1 cellular context compared by ENCODE assay signal in the genomic region with DNA sequence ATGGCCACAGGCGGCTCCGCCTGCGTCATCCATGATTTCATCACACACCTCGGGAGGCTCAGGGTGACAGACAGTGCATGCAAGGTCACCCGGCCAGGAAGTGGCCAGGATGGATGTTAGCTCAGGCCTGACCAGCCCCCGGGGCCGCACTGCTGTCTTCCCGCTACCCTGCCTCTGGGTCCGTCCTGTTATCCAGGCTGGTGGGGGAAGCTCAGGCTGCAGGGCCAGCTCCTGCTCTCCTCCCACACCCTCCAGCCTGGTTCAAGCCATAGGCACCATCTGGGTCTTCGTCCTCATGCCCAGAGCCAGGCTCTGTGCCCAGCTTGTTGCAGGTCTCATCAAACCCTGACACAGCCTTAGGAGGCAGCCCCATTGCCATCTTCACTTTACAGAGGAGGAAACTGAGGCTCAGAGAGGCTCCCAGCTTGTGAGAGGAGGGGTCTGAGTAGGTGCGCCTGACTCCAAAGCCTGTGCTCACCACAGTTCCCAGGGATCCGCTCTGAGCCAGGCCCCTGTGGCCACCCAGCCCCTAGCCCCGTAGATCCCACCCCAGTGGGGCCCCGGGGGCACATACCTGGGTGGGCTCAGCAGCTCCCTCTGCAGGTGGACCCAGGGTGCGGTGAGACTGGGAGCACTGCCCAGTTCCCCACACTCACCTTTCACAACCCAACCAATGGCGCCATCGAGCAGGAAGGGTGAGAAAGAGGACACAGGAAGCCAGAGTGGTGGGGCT.
TF ChIP-seq lines count a peak whose summit lies in the region.

No MANE protein-coding gene starts in this region.

TF ChIP-seq in K562, 482 proteins besides CTCF, POLR2A, EP300 and RAD21 (continued from another document and continues in another):
- TF ChIP-seq, protein P1, sequence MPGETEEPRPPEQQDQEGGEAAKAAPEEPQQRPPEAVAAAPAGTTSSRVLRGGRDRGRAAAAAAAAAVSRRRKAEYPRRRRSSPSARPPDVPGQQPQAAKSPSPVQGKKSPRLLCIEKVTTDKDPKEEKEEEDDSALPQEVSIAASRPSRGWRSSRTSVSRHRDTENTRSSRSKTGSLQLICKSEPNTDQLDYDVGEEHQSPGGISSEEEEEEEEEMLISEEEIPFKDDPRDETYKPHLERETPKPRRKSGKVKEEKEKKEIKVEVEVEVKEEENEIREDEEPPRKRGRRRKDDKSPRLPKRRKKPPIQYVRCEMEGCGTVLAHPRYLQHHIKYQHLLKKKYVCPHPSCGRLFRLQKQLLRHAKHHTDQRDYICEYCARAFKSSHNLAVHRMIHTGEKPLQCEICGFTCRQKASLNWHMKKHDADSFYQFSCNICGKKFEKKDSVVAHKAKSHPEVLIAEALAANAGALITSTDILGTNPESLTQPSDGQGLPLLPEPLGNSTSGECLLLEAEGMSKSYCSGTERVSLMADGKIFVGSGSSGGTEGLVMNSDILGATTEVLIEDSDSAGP (CRISPR knock-in tag; IDR thresholded peaks at IDR 0.05): no peak
- TF ChIP-seq ZNF274 (IDR thresholded peaks at IDR 0.05; ENCODE audit: borderline replicate concordance, low read depth, low read length): no peak
- no peak for TF ChIP-seq TCFL5 (CRISPR knock-in tag; conservative IDR thresholded peaks at IDR 0.05)
- TF ChIP-seq, protein P2, sequence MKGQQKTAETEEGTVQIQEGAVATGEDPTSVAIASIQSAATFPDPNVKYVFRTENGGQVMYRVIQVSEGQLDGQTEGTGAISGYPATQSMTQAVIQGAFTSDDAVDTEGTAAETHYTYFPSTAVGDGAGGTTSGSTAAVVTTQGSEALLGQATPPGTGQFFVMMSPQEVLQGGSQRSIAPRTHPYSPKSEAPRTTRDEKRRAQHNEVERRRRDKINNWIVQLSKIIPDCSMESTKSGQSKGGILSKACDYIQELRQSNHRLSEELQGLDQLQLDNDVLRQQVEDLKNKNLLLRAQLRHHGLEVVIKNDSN (CRISPR knock-in tag; IDR thresholded peaks at IDR 0.05): no peak
- TF ChIP-seq, protein P3, sequence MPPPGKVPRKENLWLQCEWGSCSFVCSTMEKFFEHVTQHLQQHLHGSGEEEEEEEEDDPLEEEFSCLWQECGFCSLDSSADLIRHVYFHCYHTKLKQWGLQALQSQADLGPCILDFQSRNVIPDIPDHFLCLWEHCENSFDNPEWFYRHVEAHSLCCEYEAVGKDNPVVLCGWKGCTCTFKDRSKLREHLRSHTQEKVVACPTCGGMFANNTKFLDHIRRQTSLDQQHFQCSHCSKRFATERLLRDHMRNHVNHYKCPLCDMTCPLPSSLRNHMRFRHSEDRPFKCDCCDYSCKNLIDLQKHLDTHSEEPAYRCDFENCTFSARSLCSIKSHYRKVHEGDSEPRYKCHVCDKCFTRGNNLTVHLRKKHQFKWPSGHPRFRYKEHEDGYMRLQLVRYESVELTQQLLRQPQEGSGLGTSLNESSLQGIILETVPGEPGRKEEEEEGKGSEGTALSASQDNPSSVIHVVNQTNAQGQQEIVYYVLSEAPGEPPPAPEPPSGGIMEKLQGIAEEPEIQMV (tag; conservative IDR thresholded peaks at IDR 0.05; ENCODE audit: low read depth): 0 out of 2 replicates have a peak, but pooled peaks have one; percentile 23
- TF ChIP-seq, protein P4, sequence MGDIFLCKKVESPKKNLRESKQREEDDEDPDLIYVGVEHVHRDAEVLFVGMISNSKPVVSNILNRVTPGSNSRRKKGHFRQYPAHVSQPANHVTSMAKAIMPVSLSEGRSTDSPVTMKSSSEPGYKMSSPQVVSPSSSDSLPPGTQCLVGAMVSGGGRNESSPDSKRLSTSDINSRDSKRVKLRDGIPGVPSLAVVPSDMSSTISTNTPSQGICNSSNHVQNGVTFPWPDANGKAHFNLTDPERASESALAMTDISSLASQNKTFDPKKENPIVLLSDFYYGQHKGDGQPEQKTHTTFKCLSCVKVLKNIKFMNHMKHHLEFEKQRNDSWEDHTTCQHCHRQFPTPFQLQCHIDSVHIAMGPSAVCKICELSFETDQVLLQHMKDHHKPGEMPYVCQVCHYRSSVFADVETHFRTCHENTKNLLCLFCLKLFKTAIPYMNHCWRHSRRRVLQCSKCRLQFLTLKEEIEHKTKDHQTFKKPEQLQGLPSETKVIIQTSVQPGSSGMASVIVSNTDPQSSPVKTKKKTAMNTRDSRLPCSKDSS (IDR thresholded peaks at IDR 0.05; ENCODE audit: low read depth, partially characterized antibody): no peak
- TF ChIP-seq, protein P5, sequence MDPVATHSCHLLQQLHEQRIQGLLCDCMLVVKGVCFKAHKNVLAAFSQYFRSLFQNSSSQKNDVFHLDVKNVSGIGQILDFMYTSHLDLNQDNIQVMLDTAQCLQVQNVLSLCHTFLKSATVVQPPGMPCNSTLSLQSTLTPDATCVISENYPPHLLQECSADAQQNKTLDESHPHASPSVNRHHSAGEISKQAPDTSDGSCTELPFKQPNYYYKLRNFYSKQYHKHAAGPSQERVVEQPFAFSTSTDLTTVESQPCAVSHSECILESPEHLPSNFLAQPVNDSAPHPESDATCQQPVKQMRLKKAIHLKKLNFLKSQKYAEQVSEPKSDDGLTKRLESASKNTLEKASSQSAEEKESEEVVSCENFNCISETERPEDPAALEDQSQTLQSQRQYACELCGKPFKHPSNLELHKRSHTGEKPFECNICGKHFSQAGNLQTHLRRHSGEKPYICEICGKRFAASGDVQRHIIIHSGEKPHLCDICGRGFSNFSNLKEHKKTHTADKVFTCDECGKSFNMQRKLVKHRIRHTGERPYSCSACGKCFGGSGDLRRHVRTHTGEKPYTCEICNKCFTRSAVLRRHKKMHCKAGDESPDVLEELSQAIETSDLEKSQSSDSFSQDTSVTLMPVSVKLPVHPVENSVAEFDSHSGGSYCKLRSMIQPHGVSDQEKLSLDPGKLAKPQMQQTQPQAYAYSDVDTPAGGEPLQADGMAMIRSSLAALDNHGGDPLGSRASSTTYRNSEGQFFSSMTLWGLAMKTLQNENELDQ (CRISPR knock-in tag; IDR thresholded peaks at IDR 0.05; ENCODE audit: borderline replicate concordance): no peak
- TF ChIP-seq NR2F6 (CRISPR knock-in tag; IDR thresholded peaks at IDR 0.05): no peak
- no peak for TF ChIP-seq TAF1 (IDR thresholded peaks at IDR 0.05; ENCODE audit: control insufficient read depth, extremely low read depth, insufficient read depth, low read length, severe bottlenecking)
- TF ChIP-seq, protein P6, sequence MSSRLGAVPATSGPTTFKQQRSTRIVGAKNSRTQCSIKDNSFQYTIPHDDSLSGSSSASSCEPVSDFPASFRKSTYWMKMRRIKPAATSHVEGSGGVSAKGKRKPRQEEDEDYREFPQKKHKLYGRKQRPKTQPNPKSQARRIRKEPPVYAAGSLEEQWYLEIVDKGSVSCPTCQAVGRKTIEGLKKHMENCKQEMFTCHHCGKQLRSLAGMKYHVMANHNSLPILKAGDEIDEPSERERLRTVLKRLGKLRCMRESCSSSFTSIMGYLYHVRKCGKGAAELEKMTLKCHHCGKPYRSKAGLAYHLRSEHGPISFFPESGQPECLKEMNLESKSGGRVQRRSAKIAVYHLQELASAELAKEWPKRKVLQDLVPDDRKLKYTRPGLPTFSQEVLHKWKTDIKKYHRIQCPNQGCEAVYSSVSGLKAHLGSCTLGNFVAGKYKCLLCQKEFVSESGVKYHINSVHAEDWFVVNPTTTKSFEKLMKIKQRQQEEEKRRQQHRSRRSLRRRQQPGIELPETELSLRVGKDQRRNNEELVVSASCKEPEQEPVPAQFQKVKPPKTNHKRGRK (tag; IDR thresholded peaks at IDR 0.05): no peak
- no peak for TF ChIP-seq FOS (IDR thresholded peaks at IDR 0.05; ENCODE audit: extremely low read depth, insufficient read length)
- TF ChIP-seq, protein P7, sequence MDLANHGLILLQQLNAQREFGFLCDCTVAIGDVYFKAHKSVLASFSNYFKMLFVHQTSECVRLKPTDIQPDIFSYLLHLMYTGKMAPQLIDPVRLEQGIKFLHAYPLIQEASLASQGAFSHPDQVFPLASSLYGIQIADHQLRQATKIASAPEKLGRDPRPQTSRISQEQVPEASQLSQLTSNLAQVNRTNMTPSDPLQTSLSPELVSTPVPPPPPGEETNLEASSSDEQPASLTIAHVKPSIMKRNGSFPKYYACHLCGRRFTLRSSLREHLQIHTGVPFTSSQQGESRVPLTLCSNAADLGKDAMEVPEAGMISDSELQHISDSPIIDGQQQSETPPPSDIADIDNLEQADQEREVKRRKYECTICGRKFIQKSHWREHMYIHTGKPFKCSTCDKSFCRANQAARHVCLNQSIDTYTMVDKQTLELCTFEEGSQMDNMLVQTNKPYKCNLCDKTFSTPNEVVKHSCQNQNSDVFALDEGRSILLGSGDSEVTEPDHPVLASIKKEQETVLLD (IDR thresholded peaks at IDR 0.05): no peak
- peak; percentile 27; the same call in 1 of the 2 replicates for TF ChIP-seq HCFC1 (IDR thresholded peaks at IDR 0.05; ENCODE audit: low read depth, low read length)
- peak; percentile 15; the same call in 1 of the 2 replicates for TF ChIP-seq NFIX (CRISPR knock-in tag; IDR thresholded peaks at IDR 0.05; ENCODE audit: low read depth)
- no peak for TF ChIP-seq ARID2 (IDR thresholded peaks at IDR 0.05)
- TF ChIP-seq, protein P8, sequence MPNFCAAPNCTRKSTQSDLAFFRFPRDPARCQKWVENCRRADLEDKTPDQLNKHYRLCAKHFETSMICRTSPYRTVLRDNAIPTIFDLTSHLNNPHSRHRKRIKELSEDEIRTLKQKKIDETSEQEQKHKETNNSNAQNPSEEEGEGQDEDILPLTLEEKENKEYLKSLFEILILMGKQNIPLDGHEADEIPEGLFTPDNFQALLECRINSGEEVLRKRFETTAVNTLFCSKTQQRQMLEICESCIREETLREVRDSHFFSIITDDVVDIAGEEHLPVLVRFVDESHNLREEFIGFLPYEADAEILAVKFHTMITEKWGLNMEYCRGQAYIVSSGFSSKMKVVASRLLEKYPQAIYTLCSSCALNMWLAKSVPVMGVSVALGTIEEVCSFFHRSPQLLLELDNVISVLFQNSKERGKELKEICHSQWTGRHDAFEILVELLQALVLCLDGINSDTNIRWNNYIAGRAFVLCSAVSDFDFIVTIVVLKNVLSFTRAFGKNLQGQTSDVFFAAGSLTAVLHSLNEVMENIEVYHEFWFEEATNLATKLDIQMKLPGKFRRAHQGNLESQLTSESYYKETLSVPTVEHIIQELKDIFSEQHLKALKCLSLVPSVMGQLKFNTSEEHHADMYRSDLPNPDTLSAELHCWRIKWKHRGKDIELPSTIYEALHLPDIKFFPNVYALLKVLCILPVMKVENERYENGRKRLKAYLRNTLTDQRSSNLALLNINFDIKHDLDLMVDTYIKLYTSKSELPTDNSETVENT (CRISPR knock-in tag; IDR thresholded peaks at IDR 0.05): no peak
- TF ChIP-seq, protein P9, sequence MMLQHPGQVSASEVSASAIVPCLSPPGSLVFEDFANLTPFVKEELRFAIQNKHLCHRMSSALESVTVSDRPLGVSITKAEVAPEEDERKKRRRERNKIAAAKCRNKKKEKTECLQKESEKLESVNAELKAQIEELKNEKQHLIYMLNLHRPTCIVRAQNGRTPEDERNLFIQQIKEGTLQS (IDR thresholded peaks at IDR 0.05): peak; percentile 99
- TF ChIP-seq, protein P9 (CRISPR knock-in tag; conservative IDR thresholded peaks at IDR 0.05): peak; percentile 85
- TF ChIP-seq ETS2 (tag; IDR thresholded peaks at IDR 0.05; ENCODE audit: borderline replicate concordance, poor library complexity, severe bottlenecking): no peak
- TF ChIP-seq RFX1 (IDR thresholded peaks at IDR 0.05): no peak
- no peak for TF ChIP-seq TBP (optimal IDR thresholded peaks at IDR 0.05; ENCODE audit: low read depth, low read length)
- TF ChIP-seq SIRT6 (IDR thresholded peaks at IDR 0.05; ENCODE audit: low read depth, low read length): no peak
- TF ChIP-seq ZNF165 (CRISPR knock-in tag; IDR thresholded peaks at IDR 0.05; ENCODE audit: borderline replicate concordance): no peak
- TF ChIP-seq U2AF1 (optimal IDR thresholded peaks at IDR 0.05; ENCODE audit: low read depth, low read length): no peak
- TF ChIP-seq MBD2 (IDR thresholded peaks at IDR 0.05; ENCODE audit: borderline replicate concordance, low read depth): 0 out of 2 replicates have a peak, but pooled peaks have one; percentile 20
- TF ChIP-seq, protein P10, sequence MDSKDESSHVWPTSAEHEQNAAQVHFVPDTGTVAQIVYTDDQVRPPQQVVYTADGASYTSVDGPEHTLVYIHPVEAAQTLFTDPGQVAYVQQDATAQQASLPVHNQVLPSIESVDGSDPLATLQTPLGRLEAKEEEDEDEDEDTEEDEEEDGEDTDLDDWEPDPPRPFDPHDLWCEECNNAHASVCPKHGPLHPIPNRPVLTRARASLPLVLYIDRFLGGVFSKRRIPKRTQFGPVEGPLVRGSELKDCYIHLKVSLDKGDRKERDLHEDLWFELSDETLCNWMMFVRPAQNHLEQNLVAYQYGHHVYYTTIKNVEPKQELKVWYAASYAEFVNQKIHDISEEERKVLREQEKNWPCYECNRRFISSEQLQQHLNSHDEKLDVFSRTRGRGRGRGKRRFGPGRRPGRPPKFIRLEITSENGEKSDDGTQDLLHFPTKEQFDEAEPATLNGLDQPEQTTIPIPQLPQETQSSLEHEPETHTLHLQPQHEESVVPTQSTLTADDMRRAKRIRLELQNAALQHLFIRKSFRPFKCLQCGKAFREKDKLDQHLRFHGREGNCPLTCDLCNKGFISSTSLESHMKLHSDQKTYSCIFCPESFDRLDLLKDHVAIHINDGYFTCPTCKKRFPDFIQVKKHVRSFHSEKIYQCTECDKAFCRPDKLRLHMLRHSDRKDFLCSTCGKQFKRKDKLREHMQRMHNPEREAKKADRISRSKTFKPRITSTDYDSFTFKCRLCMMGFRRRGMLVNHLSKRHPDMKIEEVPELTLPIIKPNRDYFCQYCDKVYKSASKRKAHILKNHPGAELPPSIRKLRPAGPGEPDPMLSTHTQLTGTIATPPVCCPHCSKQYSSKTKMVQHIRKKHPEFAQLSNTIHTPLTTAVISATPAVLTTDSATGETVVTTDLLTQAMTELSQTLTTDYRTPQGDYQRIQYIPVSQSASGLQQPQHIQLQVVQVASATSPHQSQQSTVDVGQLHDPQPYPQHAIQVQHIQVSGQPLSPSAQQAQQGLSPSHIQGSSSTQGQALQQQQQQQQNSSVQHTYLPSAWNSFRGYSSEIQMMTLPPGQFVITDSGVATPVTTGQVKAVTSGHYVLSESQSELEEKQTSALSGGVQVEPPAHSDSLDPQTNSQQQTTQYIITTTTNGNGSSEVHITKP (IDR thresholded peaks at IDR 0.05; ENCODE audit: partially characterized antibody): no peak
- no peak for TF ChIP-seq PTBP1 (IDR thresholded peaks at IDR 0.05; ENCODE audit: low read depth, low read length)
- TF ChIP-seq PURB (CRISPR knock-in tag; IDR thresholded peaks at IDR 0.05; ENCODE audit: low read depth): no peak
- TF ChIP-seq, protein P11, sequence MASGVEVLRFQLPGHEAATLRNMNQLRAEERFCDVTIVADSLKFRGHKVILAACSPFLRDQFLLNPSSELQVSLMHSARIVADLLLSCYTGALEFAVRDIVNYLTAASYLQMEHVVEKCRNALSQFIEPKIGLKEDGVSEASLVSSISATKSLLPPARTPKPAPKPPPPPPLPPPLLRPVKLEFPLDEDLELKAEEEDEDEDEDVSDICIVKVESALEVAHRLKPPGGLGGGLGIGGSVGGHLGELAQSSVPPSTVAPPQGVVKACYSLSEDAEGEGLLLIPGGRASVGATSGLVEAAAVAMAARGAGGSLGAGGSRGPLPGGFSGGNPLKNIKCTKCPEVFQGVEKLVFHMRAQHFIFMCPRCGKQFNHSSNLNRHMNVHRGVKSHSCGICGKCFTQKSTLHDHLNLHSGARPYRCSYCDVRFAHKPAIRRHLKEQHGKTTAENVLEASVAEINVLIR (CRISPR knock-in tag; IDR thresholded peaks at IDR 0.05): peak; percentile 54
